Comparison of ENCODE assay signal across 28 cellular contexts in the genomic region with DNA sequence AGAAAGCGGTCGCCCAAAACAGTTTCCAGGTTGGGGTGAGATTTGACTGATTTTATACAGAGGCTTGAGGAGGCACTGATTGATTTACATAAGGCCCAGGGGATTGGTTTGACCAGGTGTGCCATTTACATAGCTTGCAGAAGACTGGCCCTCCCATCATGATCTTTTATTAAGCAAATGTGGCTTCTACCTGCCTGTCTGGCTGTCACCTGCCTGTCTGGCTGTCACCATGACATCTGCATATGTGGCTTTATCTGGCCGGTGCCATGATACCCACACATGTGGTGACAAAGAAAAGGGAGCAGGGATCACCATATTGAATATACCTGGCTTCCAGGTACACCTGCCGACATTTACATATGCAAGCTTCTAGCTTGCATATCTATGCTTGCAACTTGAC. TPM values are rescaled to one million over a fixed set of nuclear protein-coding genes. Genes with fewer than 3 reads are reported as not detected.
"Had no signal": no experiment of that assay in that cellular context is flagged by ENCODE, and none has a peak within 500 bp of the region (broad histone marks: within the 10 kb centered on the region; RNA-seq: fewer than 3 reads in every experiment).

No MANE protein-coding gene starts in this region.

- H3K4me3 Mint-ChIP-seq: activated CD4-positive, alpha-beta memory T cell treated with anti-CD3 and anti-CD28 coated beads, Interleukin-2, amount 10 ng/mL, durations not matched to agents 7 days and 5 days; activated naive CD8-positive, alpha-beta T cell treated with anti-CD3 and anti-CD28 coated beads, Interleukin-2, amount 10 ng/mL, durations not matched to agents 7 days and 5 days; activated T-cell treated with anti-CD3 and anti-CD28 coated beads, Interleukin-2, amount 50 U/mL, for 72 hours; T-cell had no signal

- H3K36me3 ChIP-seq: adrenal gland, breast epithelium, colonic mucosa, MG63 had no signal

- H3K9me3 Mint-ChIP-seq: activated CD4-positive, alpha-beta memory T cell treated with anti-CD3 and anti-CD28 coated beads, Interleukin-2, amount 10 ng/mL, durations not matched to agents 7 days and 5 days; activated naive CD8-positive, alpha-beta T cell treated with anti-CD3 and anti-CD28 coated beads, Interleukin-2, amount 10 ng/mL, durations not matched to agents 7 days and 5 days; activated T-cell treated with anti-CD3 and anti-CD28 coated beads, Interleukin-2, amount 50 U/mL, for 72 hours; activated T-helper 2 cell treated with anti-CD3 and anti-CD28 coated beads, Interferon-gamma antibody, Interleukin-2, Interleukin-4, amounts not matched to agents 10 μg/mL and 5 μg/mL and 100 μg/mL, durations not matched to agents 14 hours and 24 hours and 36 hours; T-cell had no signal

- H3K9me3 ChIP-seq: adrenal gland, breast epithelium, colonic mucosa, MG63 had no signal

- DNase-seq: activated CD4-positive, alpha-beta memory T cell treated with anti-CD3 and anti-CD28 coated beads, Interleukin-2, amount 10 ng/mL, durations not matched to agents 7 days and 5 days; activated CD4-positive, alpha-beta T cell treated with anti-CD3 and anti-CD28 coated beads, Interleukin-2, amount 50 U/mL, for 1 hour; activated CD4-positive, CD25-positive, alpha-beta regulatory T cell; activated naive CD4-positive, alpha-beta T cell treated with anti-CD3 and anti-CD28 coated beads, Interleukin-2, amount 50 U/mL, for 16 hours; activated naive CD8-positive, alpha-beta T cell treated with anti-CD3 and anti-CD28 coated beads, Interleukin-2, amount 10 ng/mL, durations not matched to agents 7 days and 5 days; activated T-cell treated with anti-CD3 and anti-CD28 coated beads, Interleukin-2, amount 50 U/mL, for 72 hours; adrenal gland; anterior cingulate cortex; caudate nucleus; colonic mucosa; MG63; MV-4-11; NCI-H1092 treated with DMSO at 0.1 percent for 48 hours; NCI-H1417 treated with DMSO at 0.1 percent for 48 hours; NCI-H1694; NCI-H2029; NCI-H446; NCI-H69; RPMI8226; T-cell; T-helper 2 cell; T1000 had no signal

- H3K27ac ChIP-seq: adrenal gland, breast epithelium, colonic mucosa, SK-N-MC had no signal

- H3K27me3 ChIP-seq: adrenal gland, breast epithelium, colonic mucosa, MG63 had no signal

- H3K4me1 Mint-ChIP-seq: activated CD4-positive, alpha-beta memory T cell treated with anti-CD3 and anti-CD28 coated beads, Interleukin-2, amount 10 ng/mL, durations not matched to agents 7 days and 5 days; activated naive CD8-positive, alpha-beta T cell treated with anti-CD3 and anti-CD28 coated beads, Interleukin-2, amount 10 ng/mL, durations not matched to agents 7 days and 5 days; T-cell had no signal

- H3K36me3 Mint-ChIP-seq: activated naive CD8-positive, alpha-beta T cell treated with anti-CD3 and anti-CD28 coated beads, Interleukin-2, amount 10 ng/mL, durations not matched to agents 7 days and 5 days; T-cell had no signal

- H3K4me1 ChIP-seq: adrenal gland, breast epithelium, colonic mucosa had no signal

- H3K4me3 ChIP-seq: adrenal gland, breast epithelium, colonic mucosa, MG63, SK-N-MC had no signal

- H3K27ac Mint-ChIP-seq: activated CD4-positive, alpha-beta memory T cell treated with anti-CD3 and anti-CD28 coated beads, Interleukin-2, amount 10 ng/mL, durations not matched to agents 7 days and 5 days; activated naive CD8-positive, alpha-beta T cell treated with anti-CD3 and anti-CD28 coated beads, Interleukin-2, amount 10 ng/mL, durations not matched to agents 7 days and 5 days; activated T-cell treated with anti-CD3 and anti-CD28 coated beads, Interleukin-2, amount 50 U/mL, for 72 hours; activated T-helper 2 cell treated with anti-CD3 and anti-CD28 coated beads, Interferon-gamma antibody, Interleukin-2, Interleukin-4, amounts not matched to agents 10 μg/mL and 5 μg/mL and 100 μg/mL, durations not matched to agents 14 hours and 24 hours and 36 hours; T-cell had no signal

- ATAC-seq: activated T-cell treated with anti-CD3 and anti-CD28 coated beads, Interleukin-2, amount 50 U/mL, for 72 hours; Panc1; Right ventricle myocardium inferior; T-cell had no signal

RNA-seq across cellular contexts. Expression of gene CDS1, which starts 17.0 kb away (rescaled TPM):
- total RNA-seq: activated T-helper 2 cell treated with anti-CD3 and anti-CD28 coated beads, Interferon-gamma antibody, Interleukin-2, Interleukin-4, amounts not matched to agents 10 μg/mL and 5 μg/mL and 100 μg/mL, durations not matched to agents 14 hours and 24 hours and 36 hours; OCI-LY7 had no signal
